ENCODE assay signal across 8 cellular contexts in the genomic region with DNA sequence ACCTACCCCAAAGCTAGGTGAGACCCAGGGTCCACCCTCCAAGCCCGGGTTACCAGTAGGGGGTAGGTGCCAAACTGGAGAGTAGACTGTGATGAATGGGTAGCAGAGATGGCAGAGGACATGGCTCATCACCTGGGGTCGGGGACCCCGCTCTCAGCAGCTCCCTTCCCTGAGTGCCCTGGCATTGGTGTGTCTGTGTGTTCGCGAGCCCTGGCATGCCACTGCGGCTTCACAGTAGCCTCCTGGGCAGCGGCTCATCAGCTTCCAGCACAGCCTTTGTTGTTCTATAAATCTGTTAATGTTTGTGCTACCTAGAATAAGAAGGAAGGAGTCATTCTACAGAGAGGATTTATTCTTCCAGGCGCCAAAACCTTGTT.
DNase-seq lines count a peak whose midpoint lies in the region; ATAC-seq and TF ChIP-seq lines count a peak whose summit lies in the region.
"Had no signal": no experiment of that assay in that cellular context is flagged by ENCODE, and none has a peak within 500 bp of the region (broad histone marks: within the 10 kb centered on the region; RNA-seq: fewer than 3 reads in every experiment).

No MANE protein-coding gene starts in this region.

- no peaks in the 10 kb centered on the region for H3K9me2 ChIP-seq in Loucy (replicated peaks; ENCODE audit: low read depth, low read length)

- H3K27ac ChIP-seq in gastroesophageal sphincter = peak overlapping the region in 3 of 4 donors; percentile 54 to 70 (median 57)

- no peaks in the 10 kb centered on the region for H4K20me1 ChIP-seq in Loucy (ENCODE audit: insufficient read depth, low read length, poor library complexity, severe bottlenecking)

- no peak for TF ChIP-seq POLR2A in gastroesophageal sphincter (IDR thresholded peaks at IDR 0.05)

- no peak for DNase-seq in activated CD8-positive, alpha-beta T cell treated with anti-CD3 and anti-CD28 coated beads, Interleukin-2, amount 10 ng/mL, durations not matched to agents 7 days and 5 days
- no peak for DNase-seq in stimulated activated effector memory CD8-positive, alpha-beta T cell treated with anti-CD3 and anti-CD28 coated beads, Interleukin-12 subunit alpha, Interleukin-12 subunit beta, amount 100 ng/mL, for 72 hours (ENCODE audit: low spot score in 2 of 2)
- DNase-seq in SW480 (ENCODE audit: low spot score) (no peak), germinal center (ENCODE audit: low spot score) (no peak), BE2C (no peak)
- DNase-seq: NCI-H82 had no signal

- WGBS in gastroesophageal sphincter (ENCODE audit: low coverage in 1 of 2), 2 donors = 81 to 100% methylated on average over 2 to 7 of the region's 8 CpGs

- H3K27me3 ChIP-seq in Loucy (ENCODE audit: insufficient read depth, low read length, poor library complexity, severe bottlenecking) (no peaks in the 10 kb centered on the region), gastroesophageal sphincter (no peaks in the 10 kb centered on the region), BE2C (no peaks in the 10 kb centered on the region)

- no peak for ATAC-seq in activated CD8-positive, alpha-beta T cell treated with anti-CD3 and anti-CD28 coated beads, Interleukin-2, amount 10 ng/mL, durations not matched to agents 7 days and 5 days
- ATAC-seq in gastroesophageal sphincter = no peak
- no peak for ATAC-seq in stimulated activated effector memory CD8-positive, alpha-beta T cell treated with anti-CD3 and anti-CD28 coated beads, Interleukin-12 subunit alpha, Interleukin-12 subunit beta, amount 100 ng/mL, for 72 hours

- H3K9ac ChIP-seq in Loucy (ENCODE audit: low read depth, low read length, poor library complexity, severe bottlenecking) = peak overlapping the region; percentile 62

- H3K27ac Mint-ChIP-seq in activated CD8-positive, alpha-beta T cell treated with anti-CD3 and anti-CD28 coated beads, Interleukin-2, amount 10 ng/mL, durations not matched to agents 7 days and 5 days = peak overlapping the region; percentile 96
- H3K27ac Mint-ChIP-seq in stimulated activated effector memory CD8-positive, alpha-beta T cell treated with anti-CD3 and anti-CD28 coated beads, Interleukin-12 subunit alpha, Interleukin-12 subunit beta, amount 100 ng/mL, for 72 hours = peak overlapping the region; percentile 97

- H3K4me1 Mint-ChIP-seq in activated CD8-positive, alpha-beta T cell treated with anti-CD3 and anti-CD28 coated beads, Interleukin-2, amount 10 ng/mL, durations not matched to agents 7 days and 5 days (ENCODE audit: low read depth) = peaks cover 92% of the 10 kb centered on the region
- H3K4me1 Mint-ChIP-seq in stimulated activated effector memory CD8-positive, alpha-beta T cell treated with anti-CD3 and anti-CD28 coated beads, Interleukin-12 subunit alpha, Interleukin-12 subunit beta, amount 100 ng/mL, for 72 hours = peaks cover 53% of the 10 kb centered on the region

- POLR2A ChIA-PET in activated CD8-positive, alpha-beta T cell treated with anti-CD3 and anti-CD28 coated beads, Interleukin-2, amount 10 ng/mL, durations not matched to agents 7 days and 5 days (lab: Charles Lee) = interaction anchor here (0.6 to 1.6 kb wide), 4 partner anchors 10 to 355 kb away, joined by 3 to 9 read pairs (median 4); partner anchors contain the start of gene DIS3L2

- no peaks in the 10 kb centered on the region for H3K27me3 Mint-ChIP-seq in activated CD8-positive, alpha-beta T cell treated with anti-CD3 and anti-CD28 coated beads, Interleukin-2, amount 10 ng/mL, durations not matched to agents 7 days and 5 days (ENCODE audit: low read depth)

- peak overlapping the region; percentile 86 for H3K4me2 ChIP-seq in Loucy (ENCODE audit: low read depth, low read length, poor library complexity, severe bottlenecking)

- peaks cover 19% of the 10 kb centered on the region for H3K9me3 ChIP-seq in Loucy (ENCODE audit: insufficient read depth, low read depth, low read length)
- H3K9me3 ChIP-seq in gastroesophageal sphincter = peaks cover 0 to 15% (median 0%) of the 10 kb centered on the region in 3 donors
- H3K9me3 ChIP-seq in BE2C = no peaks in the 10 kb centered on the region

- peaks cover 24% of the 10 kb centered on the region for H3F3A ChIP-seq in Loucy (ENCODE audit: low read depth)

- H3K36me3 Mint-ChIP-seq in activated CD8-positive, alpha-beta T cell treated with anti-CD3 and anti-CD28 coated beads, Interleukin-2, amount 10 ng/mL, durations not matched to agents 7 days and 5 days (ENCODE audit: low read depth) = peaks cover 50% of the 10 kb centered on the region
- H3K36me3 Mint-ChIP-seq in stimulated activated effector memory CD8-positive, alpha-beta T cell treated with anti-CD3 and anti-CD28 coated beads, Interleukin-12 subunit alpha, Interleukin-12 subunit beta, amount 100 ng/mL, for 72 hours = no peaks in the 10 kb centered on the region

- TF ChIP-seq CTCF in Loucy (conservative IDR thresholded peaks at IDR 0.05; ENCODE audit: low read length) (no peak), gastroesophageal sphincter (IDR thresholded peaks at IDR 0.05) (no peak), BE2C (IDR thresholded peaks at IDR 0.05; ENCODE audit: low read depth, low read length) (no peak)

- H3K9me3 Mint-ChIP-seq in activated CD8-positive, alpha-beta T cell treated with anti-CD3 and anti-CD28 coated beads, Interleukin-2, amount 10 ng/mL, durations not matched to agents 7 days and 5 days (ENCODE audit: insufficient read depth) = peaks cover 20% of the 10 kb centered on the region
- H3K9me3 Mint-ChIP-seq in stimulated activated effector memory CD8-positive, alpha-beta T cell treated with anti-CD3 and anti-CD28 coated beads, Interleukin-12 subunit alpha, Interleukin-12 subunit beta, amount 100 ng/mL, for 72 hours = no peaks in the 10 kb centered on the region

- no peaks in the 10 kb centered on the region; the same call in 1 of the 2 replicates for H3K79me2 ChIP-seq in Loucy (ENCODE audit: insufficient read depth, low read length)

- no peak overlapping the region for H2AFZ ChIP-seq in Loucy (ENCODE audit: low read length)

- H3K4me1 ChIP-seq in Loucy (ENCODE audit: insufficient read depth, low read length, poor library complexity, severe bottlenecking) (peaks cover 66% of the 10 kb centered on the region), gastroesophageal sphincter (peaks cover 0 to 23% (median 0%) of the 10 kb centered on the region in 3 donors), BE2C (peaks cover 8% of the 10 kb centered on the region)

- no peaks in the 10 kb centered on the region for H3K36me3 ChIP-seq in Loucy (ENCODE audit: insufficient read depth, low read length)
- H3K36me3 ChIP-seq in gastroesophageal sphincter = peaks cover 0 to 4% of the 10 kb centered on the region in 2 donors
- no peaks in the 10 kb centered on the region for H3K36me3 ChIP-seq in BE2C

- H3K4me3 ChIP-seq in Loucy (ENCODE audit: low read length, poor library complexity, severe bottlenecking) (peak overlapping the region; percentile 59), gastroesophageal sphincter (no peak overlapping the region), BE2C (ENCODE audit: low read depth, low read length) (no peak overlapping the region)

- TF ChIP-seq EP300 in gastroesophageal sphincter (IDR thresholded peaks at IDR 0.05) = no peak

- peak overlapping the region; percentile 42 for H3K4me3 Mint-ChIP-seq in activated CD8-positive, alpha-beta T cell treated with anti-CD3 and anti-CD28 coated beads, Interleukin-2, amount 10 ng/mL, durations not matched to agents 7 days and 5 days
- peak overlapping the region; percentile 67 for H3K4me3 Mint-ChIP-seq in stimulated activated effector memory CD8-positive, alpha-beta T cell treated with anti-CD3 and anti-CD28 coated beads, Interleukin-12 subunit alpha, Interleukin-12 subunit beta, amount 100 ng/mL, for 72 hours

- CTCF ChIA-PET in activated CD8-positive, alpha-beta T cell treated with anti-CD3 and anti-CD28 coated beads, Interleukin-2, amount 10 ng/mL, durations not matched to agents 7 days and 5 days (lab: Charles Lee) = interaction anchor here (0.6 to 4.1 kb wide), 9 partner anchors 10 to 414 kb away, joined by 3 to 57 read pairs (median 7); no protein-coding TSS in a partner anchor
